Comparison of ENCODE assay signal across 9 cellular contexts in the genomic region with DNA sequence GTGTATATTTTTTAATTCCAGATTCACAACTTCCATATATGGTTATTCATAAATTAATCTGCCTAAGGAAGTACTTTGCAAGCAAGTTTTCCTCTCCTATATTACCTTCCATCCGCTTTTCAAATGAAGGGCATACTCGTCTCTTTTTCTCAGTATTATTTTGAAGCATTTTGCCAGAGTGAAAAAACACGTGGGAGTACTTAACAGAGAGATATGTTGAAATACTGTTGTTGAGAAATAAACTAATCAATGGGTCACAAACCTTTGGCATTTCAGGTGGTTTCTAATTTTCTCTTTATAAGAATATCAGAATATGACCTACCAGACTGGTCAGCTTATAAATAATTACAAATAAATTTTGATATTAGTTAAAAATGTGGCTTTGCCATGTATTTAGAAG.
"Had no signal": no experiment of that assay in that cellular context is flagged by ENCODE, and none has a peak within 500 bp of the region (broad histone marks: within the 10 kb centered on the region; RNA-seq: fewer than 3 reads in every experiment).

No MANE protein-coding gene starts in this region.

- H3K4me3 ChIP-seq: GM23338, K562 had no signal

- H2AFZ ChIP-seq: GM23338 had no signal

- H3K4me2 ChIP-seq: GM23338 had no signal

- FAIRE-seq: H1, H54, K562 had no signal

- ATAC-seq: GM23338, K562 had no signal

- DNase-seq: H9, HCEC 1CT, IMR-90, KG1 had no signal

- H3K27ac ChIP-seq: HL-60 had no signal
